In the genomic region with DNA sequence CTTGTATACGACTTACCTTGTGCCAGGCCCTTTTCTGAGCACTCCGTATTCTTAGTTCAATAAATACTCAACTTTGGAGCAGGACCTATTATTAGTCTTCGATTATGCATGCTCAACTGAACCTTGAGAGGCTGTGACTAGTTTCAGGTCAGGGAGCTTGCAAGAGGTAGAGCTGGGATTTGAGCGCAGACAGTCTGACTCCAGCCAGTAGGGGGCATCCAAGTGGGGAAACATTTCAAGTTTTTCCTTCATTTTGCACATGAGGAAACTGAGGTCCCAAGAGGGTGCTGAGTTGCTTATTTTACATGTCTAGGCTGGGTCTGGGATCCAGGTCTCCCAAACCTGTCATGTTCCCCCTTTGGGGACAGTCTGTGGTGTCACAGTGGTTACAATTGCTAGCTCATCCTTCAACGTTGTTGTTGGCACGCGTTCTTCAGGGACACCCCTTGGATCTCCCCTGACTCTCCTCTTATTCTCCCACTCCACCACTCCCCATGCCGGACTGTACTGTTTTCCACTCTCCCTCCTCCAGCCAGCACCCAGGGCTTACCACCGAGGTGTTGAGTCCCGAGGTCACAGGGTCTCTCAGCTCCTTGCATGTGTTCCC, we compare ENCODE assay signal across 1 cellular context.
TF ChIP-seq lines count a peak whose summit lies in the region.

No MANE protein-coding gene starts in this region.

TF ChIP-seq in GM12878, 131 proteins besides CTCF, POLR2A, EP300 and RAD21:
- TF ChIP-seq SMC3 (IDR thresholded peaks at IDR 0.05; ENCODE audit: borderline replicate concordance, low read length) (peak; percentile 28; the same call in 1 of the 2 replicates), FOS (IDR thresholded peaks at IDR 0.05; ENCODE audit: borderline replicate concordance, extremely low read depth, insufficient read length) (no peak), TCF3 (IDR thresholded peaks at IDR 0.05; ENCODE audit: borderline replicate concordance, insufficient read depth, low read depth, low read length) (no peak), DPF2 (IDR thresholded peaks at IDR 0.05) (no peak), FOXK2 (IDR thresholded peaks at IDR 0.05) (no peak), RELA (IDR thresholded peaks at IDR 0.05; ENCODE audit: borderline replicate concordance, partially characterized antibody) (no peak), MYB (IDR thresholded peaks at IDR 0.05; ENCODE audit: borderline replicate concordance, low read depth, low read length) (no peak)
- TF ChIP-seq, protein P1, sequence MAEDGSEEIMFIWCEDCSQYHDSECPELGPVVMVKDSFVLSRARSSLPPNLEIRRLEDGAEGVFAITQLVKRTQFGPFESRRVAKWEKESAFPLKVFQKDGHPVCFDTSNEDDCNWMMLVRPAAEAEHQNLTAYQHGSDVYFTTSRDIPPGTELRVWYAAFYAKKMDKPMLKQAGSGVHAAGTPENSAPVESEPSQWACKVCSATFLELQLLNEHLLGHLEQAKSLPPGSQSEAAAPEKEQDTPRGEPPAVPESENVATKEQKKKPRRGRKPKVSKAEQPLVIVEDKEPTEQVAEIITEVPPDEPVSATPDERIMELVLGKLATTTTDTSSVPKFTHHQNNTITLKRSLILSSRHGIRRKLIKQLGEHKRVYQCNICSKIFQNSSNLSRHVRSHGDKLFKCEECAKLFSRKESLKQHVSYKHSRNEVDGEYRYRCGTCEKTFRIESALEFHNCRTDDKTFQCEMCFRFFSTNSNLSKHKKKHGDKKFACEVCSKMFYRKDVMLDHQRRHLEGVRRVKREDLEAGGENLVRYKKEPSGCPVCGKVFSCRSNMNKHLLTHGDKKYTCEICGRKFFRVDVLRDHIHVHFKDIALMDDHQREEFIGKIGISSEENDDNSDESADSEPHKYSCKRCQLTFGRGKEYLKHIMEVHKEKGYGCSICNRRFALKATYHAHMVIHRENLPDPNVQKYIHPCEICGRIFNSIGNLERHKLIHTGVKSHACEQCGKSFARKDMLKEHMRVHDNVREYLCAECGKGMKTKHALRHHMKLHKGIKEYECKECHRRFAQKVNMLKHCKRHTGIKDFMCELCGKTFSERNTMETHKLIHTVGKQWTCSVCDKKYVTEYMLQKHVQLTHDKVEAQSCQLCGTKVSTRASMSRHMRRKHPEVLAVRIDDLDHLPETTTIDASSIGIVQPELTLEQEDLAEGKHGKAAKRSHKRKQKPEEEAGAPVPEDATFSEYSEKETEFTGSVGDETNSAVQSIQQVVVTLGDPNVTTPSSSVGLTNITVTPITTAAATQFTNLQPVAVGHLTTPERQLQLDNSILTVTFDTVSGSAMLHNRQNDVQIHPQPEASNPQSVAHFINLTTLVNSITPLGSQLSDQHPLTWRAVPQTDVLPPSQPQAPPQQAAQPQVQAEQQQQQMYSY (CRISPR knock-in tag; IDR thresholded peaks at IDR 0.05) = no peak
